8 cellular contexts compared by ENCODE assay signal in the genomic region with DNA sequence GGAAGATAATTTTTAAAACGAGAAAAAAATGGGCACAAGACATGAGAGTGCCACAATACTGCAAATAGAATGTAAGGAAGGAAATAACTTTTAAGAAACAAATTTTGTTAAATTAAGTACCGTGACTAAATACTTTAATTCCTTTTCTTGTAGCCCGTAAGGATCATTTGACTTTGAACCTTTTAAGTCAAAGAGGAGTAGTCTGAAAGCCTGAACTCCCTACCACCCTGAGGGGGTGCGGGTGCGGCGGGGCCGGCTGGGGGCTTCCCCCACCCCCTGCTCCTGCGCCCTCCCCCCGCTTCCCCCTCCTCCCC. TPM values are rescaled to one million over a fixed set of nuclear protein-coding genes. Genes with fewer than 3 reads are reported as not detected.
DNase-seq lines count a peak whose midpoint lies in the region; ATAC-seq and TF ChIP-seq lines count a peak whose summit lies in the region.

No MANE protein-coding gene starts in this region.

- no peak overlapping the region for H2AFZ ChIP-seq in GM23338

- no peaks in the 10 kb centered on the region for H3K36me3 ChIP-seq in GM23338 (ENCODE audit: insufficient read depth)
- no peaks in the 10 kb centered on the region for H3K36me3 ChIP-seq in gastrocnemius medialis

- H3K9me3 Mint-ChIP-seq in GM23338: peaks cover 6% of the 10 kb centered on the region; the same call in 2 of the 3 replicates
- peaks cover 6% of the 10 kb centered on the region for H3K9me3 Mint-ChIP-seq in activated CD8-positive, alpha-beta T cell treated with anti-CD3 and anti-CD28 coated beads for 36 hours
- H3K9me3 Mint-ChIP-seq in glutamatergic neuron (ENCODE audit: unreplicated experiment): peaks cover 1% of the 10 kb centered on the region
- H3K9me3 Mint-ChIP-seq in activated naive CD4-positive, alpha-beta T cell treated with anti-CD3 and anti-CD28 coated beads, Interleukin-2, amount 10 ng/mL, durations not matched to agents 7 days and 5 days: no peaks in the 10 kb centered on the region

- H3K9me3 ChIP-seq in gastrocnemius medialis: no peaks in the 10 kb centered on the region

- H3K4me3 Mint-ChIP-seq in GM23338 (peak overlapping the region; percentile 88), glutamatergic neuron (ENCODE audit: unreplicated experiment) (peak overlapping the region; percentile 77)
- H3K4me3 Mint-ChIP-seq in activated CD8-positive, alpha-beta T cell treated with anti-CD3 and anti-CD28 coated beads for 36 hours: peak overlapping the region; percentile 44
- H3K4me3 Mint-ChIP-seq in activated naive CD4-positive, alpha-beta T cell treated with anti-CD3 and anti-CD28 coated beads, Interleukin-2, amount 10 ng/mL, durations not matched to agents 7 days and 5 days: no peak overlapping the region

- H3K79me2 ChIP-seq in GM23338 (replicated peaks; ENCODE audit: insufficient read depth): peaks cover 43% of the 10 kb centered on the region

- H3K27me3 Mint-ChIP-seq in GM23338 (ENCODE audit: insufficient read depth, low read depth, poor library complexity): no peaks in the 10 kb centered on the region
- H3K27me3 Mint-ChIP-seq in activated CD8-positive, alpha-beta T cell treated with anti-CD3 and anti-CD28 coated beads for 36 hours: peaks cover 28% of the 10 kb centered on the region
- no peaks in the 10 kb centered on the region for H3K27me3 Mint-ChIP-seq in glutamatergic neuron (ENCODE audit: unreplicated experiment)
- H3K27me3 Mint-ChIP-seq in activated naive CD4-positive, alpha-beta T cell treated with anti-CD3 and anti-CD28 coated beads, Interleukin-2, amount 10 ng/mL, durations not matched to agents 7 days and 5 days: peaks cover 29% of the 10 kb centered on the region

- peak overlapping the region; percentile 64 for H3K27ac ChIP-seq in GM23338 (ENCODE audit: low read depth)
- H3K27ac ChIP-seq in gastrocnemius medialis: peak overlapping the region; percentile 77 to 88 (median 84)

- CTCF ChIA-PET in activated CD8-positive, alpha-beta T cell treated with anti-CD3 and anti-CD28 coated beads for 36 hours (lab: Charles Lee): no interaction called here
- CTCF ChIA-PET in activated naive CD4-positive, alpha-beta T cell treated with anti-CD3 and anti-CD28 coated beads, Interleukin-2, amount 10 ng/mL, durations not matched to agents 7 days and 5 days (lab: Charles Lee): no interaction called here

- H3K9me2 ChIP-seq in GM23338 (ENCODE audit: insufficient read depth): no peaks in the 10 kb centered on the region

- TF ChIP-seq CTCF in GM23338 (conservative IDR thresholded peaks at IDR 0.05; ENCODE audit: low read depth in 2 of 2) (no peak), glutamatergic neuron (IDR thresholded peaks at IDR 0.05; ENCODE audit: partially characterized antibody, unreplicated experiment) (no peak), gastrocnemius medialis (IDR thresholded peaks at IDR 0.05 in 4 of 5, conservative IDR thresholded peaks at IDR 0.05 in 1 of 5) (no peak)
- TF ChIP-seq CTCF in activated CD8-positive, alpha-beta T cell treated with anti-CD3 and anti-CD28 coated beads for 36 hours (IDR thresholded peaks at IDR 0.05): no peak

- intact Hi-C loops in activated CD8-positive, alpha-beta T cell treated with anti-CD3 and anti-CD28 coated beads for 36 hours (cut with micrococcal nuclease): no loop called here
- intact Hi-C loops in gastrocnemius medialis (cut with DNase I; ENCODE audit: low total_unique reads): loop anchor here (5.0 kb wide), 1 partner anchor 65 kb away; no protein-coding TSS in a partner anchor

- DNase-seq in GM23338 (ENCODE audit: low spot score) (no peak), glutamatergic neuron (no peak), gastrocnemius medialis (no peak), NOMO-1 treated with dmso at 0.1 percent for 144 hours (lab: John Stamatoyannopoulos, UW; ENCODE audit: unreplicated experiment) (no peak), NCI-H128 (lab: John Stamatoyannopoulos, UW; ENCODE audit: unreplicated experiment) (no peak)
- DNase-seq in activated CD8-positive, alpha-beta T cell treated with anti-CD3 and anti-CD28 coated beads for 36 hours: no peak
- no peak for DNase-seq in activated naive CD4-positive, alpha-beta T cell treated with anti-CD3 and anti-CD28 coated beads, Interleukin-2, amount 10 ng/mL, durations not matched to agents 7 days and 5 days

- peak overlapping the region; percentile 60 for H3K4me2 ChIP-seq in GM23338

- 0 out of 2 replicates have a peak, but pooled peaks cover 4% of the 10 kb centered on the region for H4K20me1 ChIP-seq in GM23338 (replicated peaks; ENCODE audit: insufficient read depth)

- H3K27ac Mint-ChIP-seq in GM23338: no peak overlapping the region
- H3K27ac Mint-ChIP-seq in activated CD8-positive, alpha-beta T cell treated with anti-CD3 and anti-CD28 coated beads for 36 hours: no peak overlapping the region
- H3K27ac Mint-ChIP-seq in glutamatergic neuron (ENCODE audit: unreplicated experiment): no peak overlapping the region
- no peak overlapping the region for H3K27ac Mint-ChIP-seq in activated naive CD4-positive, alpha-beta T cell treated with anti-CD3 and anti-CD28 coated beads, Interleukin-2, amount 10 ng/mL, durations not matched to agents 7 days and 5 days

- in situ Hi-C loops in gastrocnemius medialis (cut with MboI; ENCODE audit: low sequenced_read_pairs in 4 of 4): no loop called here

- TF ChIP-seq POLR2A in gastrocnemius medialis (IDR thresholded peaks at IDR 0.05): no peak

- H3K4me3 ChIP-seq in GM23338 (peak overlapping the region; percentile 79), gastrocnemius medialis (peak overlapping the region; percentile 72 to 87 (median 78))

- H3K4me1 Mint-ChIP-seq in GM23338: peaks cover 64% of the 10 kb centered on the region
- H3K4me1 Mint-ChIP-seq in activated CD8-positive, alpha-beta T cell treated with anti-CD3 and anti-CD28 coated beads for 36 hours (ENCODE audit: low read depth): peaks cover 14% of the 10 kb centered on the region
- peaks cover 16% of the 10 kb centered on the region for H3K4me1 Mint-ChIP-seq in glutamatergic neuron (ENCODE audit: low read depth, unreplicated experiment)
- peaks cover 12% of the 10 kb centered on the region for H3K4me1 Mint-ChIP-seq in activated naive CD4-positive, alpha-beta T cell treated with anti-CD3 and anti-CD28 coated beads, Interleukin-2, amount 10 ng/mL, durations not matched to agents 7 days and 5 days

- POLR2A ChIA-PET in activated CD8-positive, alpha-beta T cell treated with anti-CD3 and anti-CD28 coated beads for 36 hours (lab: Charles Lee): no interaction called here

- no peaks in the 10 kb centered on the region for H3F3A ChIP-seq in GM23338 (replicated peaks; ENCODE audit: low read depth)

- H3K4me1 ChIP-seq in GM23338 (ENCODE audit: insufficient read depth) (peaks cover 64% of the 10 kb centered on the region), gastrocnemius medialis (peaks cover 14 to 30% of the 10 kb centered on the region in 2 donors)

- H3K36me3 Mint-ChIP-seq in GM23338 (ENCODE audit: low read depth) (peaks cover 9% of the 10 kb centered on the region), glutamatergic neuron (ENCODE audit: unreplicated experiment) (no peaks in the 10 kb centered on the region)
- H3K36me3 Mint-ChIP-seq in activated CD8-positive, alpha-beta T cell treated with anti-CD3 and anti-CD28 coated beads for 36 hours (ENCODE audit: low read depth): peaks cover 6% of the 10 kb centered on the region
- H3K36me3 Mint-ChIP-seq in activated naive CD4-positive, alpha-beta T cell treated with anti-CD3 and anti-CD28 coated beads, Interleukin-2, amount 10 ng/mL, durations not matched to agents 7 days and 5 days: no peaks in the 10 kb centered on the region

- ATAC-seq in GM23338 (no peak), gastrocnemius medialis (no peak), GM21515 (IDR thresholded peaks at IDR 0.05; ENCODE audit: unreplicated experiment) (no peak)
- ATAC-seq in activated CD8-positive, alpha-beta T cell treated with anti-CD3 and anti-CD28 coated beads for 36 hours: no peak

- H3K27me3 ChIP-seq in GM23338 (ENCODE audit: insufficient read depth) (no peaks in the 10 kb centered on the region), gastrocnemius medialis (no peaks in the 10 kb centered on the region)

TF ChIP-seq in GM23338, 12 proteins besides CTCF, POLR2A, EP300 and RAD21 (continues in another document):
- TF ChIP-seq JUNB (IDR thresholded peaks at IDR 0.05; ENCODE audit: unreplicated experiment) (no peak), NANOG (IDR thresholded peaks at IDR 0.05; ENCODE audit: borderline replicate concordance) (no peak), ZNF331 (CRISPR knock-in tag; IDR thresholded peaks at IDR 0.05; ENCODE audit: low read depth) (no peak), CREB1 (CRISPR knock-in tag; IDR thresholded peaks at IDR 0.05; ENCODE audit: low read depth) (no peak), STAT1 (IDR thresholded peaks at IDR 0.05; ENCODE audit: unreplicated experiment) (no peak)
- TF ChIP-seq, protein P1, sequence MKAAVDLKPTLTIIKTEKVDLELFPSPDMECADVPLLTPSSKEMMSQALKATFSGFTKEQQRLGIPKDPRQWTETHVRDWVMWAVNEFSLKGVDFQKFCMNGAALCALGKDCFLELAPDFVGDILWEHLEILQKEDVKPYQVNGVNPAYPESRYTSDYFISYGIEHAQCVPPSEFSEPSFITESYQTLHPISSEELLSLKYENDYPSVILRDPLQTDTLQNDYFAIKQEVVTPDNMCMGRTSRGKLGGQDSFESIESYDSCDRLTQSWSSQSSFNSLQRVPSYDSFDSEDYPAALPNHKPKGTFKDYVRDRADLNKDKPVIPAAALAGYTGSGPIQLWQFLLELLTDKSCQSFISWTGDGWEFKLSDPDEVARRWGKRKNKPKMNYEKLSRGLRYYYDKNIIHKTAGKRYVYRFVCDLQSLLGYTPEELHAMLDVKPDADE (IDR thresholded peaks at IDR 0.05): no peak

RNA-seq across cellular contexts. Expression of a gene that starts 0.2 kb away (rescaled TPM):
- 44.7 and 67.7 TPM in 2 replicates for total RNA-seq in GM23338 (2014; rRNA removed; shearing (Covaris generic))
- 77.4 and 105 TPM in 2 replicates for polyA plus RNA-seq in GM23338 (2016; fragmentation: Nextera tagmentation; extraction: Ambion mirVana)
- 10 to 100 TPM; 13.5 to 14.6 TPM for total RNA-seq in activated CD8-positive, alpha-beta T cell treated with anti-CD3 and anti-CD28 coated beads for 36 hours
- total RNA-seq in glutamatergic neuron (ENCODE audit: unreplicated experiment) (9.7 TPM), gastrocnemius medialis (10 to 100 TPM; 25.4 to 31.8 (median 26.1) TPM)
